26 cellular contexts compared by ENCODE assay signal in genomic region chr9:18855636-18856035, GRCh38.
DNase-seq lines count a peak whose midpoint lies in the region; ATAC-seq, FAIRE-seq and TF ChIP-seq lines count a peak whose summit lies in the region.
"Had no signal": no experiment of that assay in that cellular context is flagged by ENCODE, and none has a peak within 500 bp of the region (broad histone marks: within the 10 kb centered on the region; RNA-seq: fewer than 3 reads in every experiment).

No MANE protein-coding gene starts in this region.

- no peaks in the 10 kb centered on the region for H3K36me3 Mint-ChIP-seq in astrocyte (ENCODE audit: low read depth, unreplicated experiment)
- H3K36me3 Mint-ChIP-seq in stimulated activated effector memory CD8-positive, alpha-beta T cell treated with anti-CD3 and anti-CD28 coated beads, Interleukin-12 subunit alpha, Interleukin-12 subunit beta, amount 100 ng/mL, for 72 hours: no peaks in the 10 kb centered on the region
- H3K36me3 Mint-ChIP-seq in MCF 10A (ENCODE audit: insufficient read depth, unreplicated experiment): no peaks in the 10 kb centered on the region
- H3K36me3 Mint-ChIP-seq: immature natural killer cell, naive B cell had no signal

- H3K9me3 ChIP-seq in astrocyte (ENCODE audit: insufficient read depth, low read depth, low read length) (no peaks in the 10 kb centered on the region), stomach (no peaks in the 10 kb centered on the region)
- H3K9me3 ChIP-seq: Caco-2, esophagus muscularis mucosa, neutrophil had no signal

- intact Hi-C loops in left ventricle myocardium superior (cut with micrococcal nuclease) (no loop called here), stomach (cut with DNase I; ENCODE audit: low total_unique reads) (no loop called here), MCF 10A (cut with micrococcal nuclease) (no loop called here)

- H3K4me2 ChIP-seq in astrocyte (ENCODE audit: low read length): no peak overlapping the region
- H3K4me2 ChIP-seq: hepatocyte had no signal

- H3K4me1 Mint-ChIP-seq in astrocyte (ENCODE audit: low read depth, unreplicated experiment) (no peaks in the 10 kb centered on the region), MCF 10A (ENCODE audit: insufficient read depth, unreplicated experiment) (peaks cover 9% of the 10 kb centered on the region)
- H3K4me1 Mint-ChIP-seq in stimulated activated effector memory CD8-positive, alpha-beta T cell treated with anti-CD3 and anti-CD28 coated beads, Interleukin-12 subunit alpha, Interleukin-12 subunit beta, amount 100 ng/mL, for 72 hours: no peaks in the 10 kb centered on the region
- H3K4me1 Mint-ChIP-seq: activated CD4-positive, alpha-beta T cell treated with anti-CD3 and anti-CD28 coated beads, Interleukin-2, amount 10 ng/mL, durations not matched to agents 24 days and 14 days; immature natural killer cell; naive B cell had no signal

- H3K4me3 Mint-ChIP-seq in astrocyte (ENCODE audit: unreplicated experiment) (no peak overlapping the region), MCF 10A (ENCODE audit: unreplicated experiment) (no peak overlapping the region)
- H3K4me3 Mint-ChIP-seq in stimulated activated effector memory CD8-positive, alpha-beta T cell treated with anti-CD3 and anti-CD28 coated beads, Interleukin-12 subunit alpha, Interleukin-12 subunit beta, amount 100 ng/mL, for 72 hours: no peak overlapping the region
- H3K4me3 Mint-ChIP-seq: activated CD4-positive, alpha-beta T cell treated with anti-CD3 and anti-CD28 coated beads, Interleukin-2, amount 10 ng/mL, durations not matched to agents 24 days and 14 days; activated naive CD4-positive, alpha-beta T cell treated with anti-CD3 and anti-CD28 coated beads for 36 hours; H9; immature natural killer cell; naive B cell had no signal

- H3K27ac Mint-ChIP-seq in astrocyte (ENCODE audit: unreplicated experiment) (no peak overlapping the region), MCF 10A (ENCODE audit: low read depth, unreplicated experiment) (no peak overlapping the region)
- no peak overlapping the region for H3K27ac Mint-ChIP-seq in stimulated activated effector memory CD8-positive, alpha-beta T cell treated with anti-CD3 and anti-CD28 coated beads, Interleukin-12 subunit alpha, Interleukin-12 subunit beta, amount 100 ng/mL, for 72 hours
- H3K27ac Mint-ChIP-seq: activated CD4-positive, alpha-beta T cell treated with anti-CD3 and anti-CD28 coated beads, Interleukin-2, amount 10 ng/mL, durations not matched to agents 24 days and 14 days; activated naive CD4-positive, alpha-beta T cell treated with anti-CD3 and anti-CD28 coated beads for 36 hours; H9; immature natural killer cell; naive B cell had no signal

- no peak for TF ChIP-seq POLR2A in stomach (IDR thresholded peaks at IDR 0.05)

- ATAC-seq in left ventricle myocardium superior (peak; percentile 96), HG02852 (IDR thresholded peaks at IDR 0.05; ENCODE audit: unreplicated experiment) (no peak)
- no peak for ATAC-seq in stimulated activated effector memory CD8-positive, alpha-beta T cell treated with anti-CD3 and anti-CD28 coated beads, Interleukin-12 subunit alpha, Interleukin-12 subunit beta, amount 100 ng/mL, for 72 hours
- no peak for ATAC-seq in stimulated activated naive CD8-positive, alpha-beta T cell treated with anti-CD3 and anti-CD28 coated beads, Interleukin-15, Interleukin-2, amounts not matched to agents 100 U/mL and 50 U/mL, for 24 hours
- ATAC-seq: left lobe of liver had no signal

- DNase-seq in NCI-H2196 treated with DMSO at 0.1 percent for 48 hours (lab: John Stamatoyannopoulos, UW; ENCODE audit: unreplicated experiment) (peak; percentile 23), astrocyte (ENCODE audit: low read depth) (peak; percentile 30), left ventricle myocardium superior (no peak), stomach (peak; percentile 82), MCF 10A (ENCODE audit: unreplicated experiment) (no peak)
- DNase-seq in stimulated activated effector memory CD8-positive, alpha-beta T cell treated with anti-CD3 and anti-CD28 coated beads, Interleukin-12 subunit alpha, Interleukin-12 subunit beta, amount 100 ng/mL, for 72 hours (ENCODE audit: low spot score in 2 of 2): no peak
- no peak for DNase-seq in stimulated activated naive CD8-positive, alpha-beta T cell treated with anti-CD3 and anti-CD28 coated beads, Interleukin-15, Interleukin-2, amounts not matched to agents 100 U/mL and 50 U/mL, for 24 hours
- DNase-seq: activated CD4-positive, alpha-beta T cell treated with anti-CD3 and anti-CD28 coated beads, Interleukin-2, amount 10 ng/mL, durations not matched to agents 24 days and 14 days; activated naive CD4-positive, alpha-beta T cell treated with anti-CD3 and anti-CD28 coated beads for 36 hours; activated T-cell treated with anti-CD3 and anti-CD28 coated beads, Interleukin-2, amount 50 U/mL, for 48 hours; amniotic stem cell; Caco-2; DMS79 treated with DMSO at 0.1 percent for 48 hours; H9; immature natural killer cell; naive B cell; NCI-H1048; NCI-H2029; stimulated activated CD4-positive, alpha-beta T cell treated with anti-CD3 and anti-CD28 coated beads, Interleukin-2, amount 100 ng/mL, for 48 hours had no signal

- H3K79me2 ChIP-seq in astrocyte (ENCODE audit: insufficient read depth, low read length): no peaks in the 10 kb centered on the region
- H3K79me2 ChIP-seq: hepatocyte had no signal

- H3K27me3 ChIP-seq in astrocyte (ENCODE audit: insufficient read depth, low read length) (no peaks in the 10 kb centered on the region), stomach (no peaks in the 10 kb centered on the region)
- H3K27me3 ChIP-seq: esophagus muscularis mucosa, hepatocyte, neutrophil had no signal

- H3K4me3 ChIP-seq in astrocyte (ENCODE audit: insufficient read depth, low read depth, low read length): no peak overlapping the region
- H3K4me3 ChIP-seq in stomach: no peak overlapping the region
- H3K4me3 ChIP-seq: esophagus muscularis mucosa, hepatocyte had no signal

- peaks cover 12% of the 10 kb centered on the region for H4K20me1 ChIP-seq in astrocyte (ENCODE audit: insufficient read depth, low read length)

- no TSS peak for BruUV-seq in MCF 10A (replicated peaks; lab: Mats Ljungman, UMichigan)

- no peaks in the 10 kb centered on the region for H3K27me3 Mint-ChIP-seq in astrocyte (ENCODE audit: low read depth, unreplicated experiment)
- H3K27me3 Mint-ChIP-seq in MCF 10A (ENCODE audit: insufficient read depth, unreplicated experiment): no peaks in the 10 kb centered on the region
- H3K27me3 Mint-ChIP-seq: activated CD4-positive, alpha-beta T cell treated with anti-CD3 and anti-CD28 coated beads, Interleukin-2, amount 10 ng/mL, durations not matched to agents 24 days and 14 days; naive B cell had no signal

- no peak for TF ChIP-seq EP300 in stomach (IDR thresholded peaks at IDR 0.05)

- no peaks in the 10 kb centered on the region for H3K4me1 ChIP-seq in astrocyte (ENCODE audit: insufficient read depth, low read length)
- peaks cover 8 to 24% (median 14%) of the 10 kb centered on the region in 4 donors for H3K4me1 ChIP-seq in stomach
- H3K4me1 ChIP-seq: Caco-2 had no signal

- FAIRE-seq in astrocyte (lab: Jason Lieb, UNC): no peak
- FAIRE-seq: frontal cortex had no signal

- whole genome bisulfite sequencing in stomach, 5 donors: 20 to 40% (median 30%) methylated on average over 2 of the region's 2 CpGs

- POLR2A ChIA-PET in MCF 10A (lab: Yijun Ruan, JAX): no interaction called here

- TF ChIP-seq CTCF in astrocyte (IDR thresholded peaks at IDR 0.05; ENCODE audit: insufficient read depth, low read depth, low read length): no peak
- TF ChIP-seq CTCF in stomach (IDR thresholded peaks at IDR 0.05): no peak
- no peak for TF ChIP-seq CTCF in MCF 10A (IDR thresholded peaks at IDR 0.05; ENCODE audit: unreplicated experiment)

- H3K27ac ChIP-seq in astrocyte (ENCODE audit: low read depth, low read length): no peak overlapping the region
- peak overlapping the region in 4 of 5 donors; percentile 4 to 65 (median 21) for H3K27ac ChIP-seq in stomach
- H3K27ac ChIP-seq: C4-2B, hepatocyte, neutrophil had no signal

- CTCF ChIA-PET in MCF 10A (lab: Yijun Ruan, JAX): interaction anchor here (0.6 kb wide), 2 partner anchors 380 to 1792 kb away, joined by 3 to 4 read pairs; no protein-coding TSS in a partner anchor

- H3K9me3 Mint-ChIP-seq in astrocyte (ENCODE audit: unreplicated experiment) (no peaks in the 10 kb centered on the region), MCF 10A (ENCODE audit: unreplicated experiment) (no peaks in the 10 kb centered on the region)
- H3K9me3 Mint-ChIP-seq in stimulated activated effector memory CD8-positive, alpha-beta T cell treated with anti-CD3 and anti-CD28 coated beads, Interleukin-12 subunit alpha, Interleukin-12 subunit beta, amount 100 ng/mL, for 72 hours: no peaks in the 10 kb centered on the region
- H3K9me3 Mint-ChIP-seq: activated CD4-positive, alpha-beta T cell treated with anti-CD3 and anti-CD28 coated beads, Interleukin-2, amount 10 ng/mL, durations not matched to agents 24 days and 14 days; activated naive CD4-positive, alpha-beta T cell treated with anti-CD3 and anti-CD28 coated beads for 36 hours; H9 had no signal

- H3K36me3 ChIP-seq in astrocyte (ENCODE audit: insufficient read depth, low read length): peaks cover 14% of the 10 kb centered on the region
- H3K36me3 ChIP-seq in stomach: no peaks in the 10 kb centered on the region
- H3K36me3 ChIP-seq: esophagus muscularis mucosa, neutrophil had no signal

- H3K9ac ChIP-seq in astrocyte (ENCODE audit: low read length): no peak overlapping the region

- no peak overlapping the region for H2AFZ ChIP-seq in astrocyte (ENCODE audit: low read depth, low read length)
- H2AFZ ChIP-seq: hepatocyte had no signal

Comparison
In these comparisons a context has a peak if more than half of its experiments do, and no peak if none do; other contexts are left out.
1. DNase-seq: peak in NCI-H2196 treated with DMSO at 0.1 percent for 48 hours (single experiment), astrocyte (single experiment) and stomach (single experiment); none in left ventricle myocardium superior (single experiment), stimulated activated effector memory CD8-positive, alpha-beta T cell treated with anti-CD3 and anti-CD28 coated beads, Interleukin-12 subunit alpha, Interleukin-12 subunit beta, amount 100 ng/mL, for 72 hours (0 of 2), MCF 10A (single experiment) and stimulated activated naive CD8-positive, alpha-beta T cell treated with anti-CD3 and anti-CD28 coated beads, Interleukin-15, Interleukin-2, amounts not matched to agents 100 U/mL and 50 U/mL, for 24 hours (single experiment).